ENCODE assay signal across 17 cellular contexts in the genomic region with DNA sequence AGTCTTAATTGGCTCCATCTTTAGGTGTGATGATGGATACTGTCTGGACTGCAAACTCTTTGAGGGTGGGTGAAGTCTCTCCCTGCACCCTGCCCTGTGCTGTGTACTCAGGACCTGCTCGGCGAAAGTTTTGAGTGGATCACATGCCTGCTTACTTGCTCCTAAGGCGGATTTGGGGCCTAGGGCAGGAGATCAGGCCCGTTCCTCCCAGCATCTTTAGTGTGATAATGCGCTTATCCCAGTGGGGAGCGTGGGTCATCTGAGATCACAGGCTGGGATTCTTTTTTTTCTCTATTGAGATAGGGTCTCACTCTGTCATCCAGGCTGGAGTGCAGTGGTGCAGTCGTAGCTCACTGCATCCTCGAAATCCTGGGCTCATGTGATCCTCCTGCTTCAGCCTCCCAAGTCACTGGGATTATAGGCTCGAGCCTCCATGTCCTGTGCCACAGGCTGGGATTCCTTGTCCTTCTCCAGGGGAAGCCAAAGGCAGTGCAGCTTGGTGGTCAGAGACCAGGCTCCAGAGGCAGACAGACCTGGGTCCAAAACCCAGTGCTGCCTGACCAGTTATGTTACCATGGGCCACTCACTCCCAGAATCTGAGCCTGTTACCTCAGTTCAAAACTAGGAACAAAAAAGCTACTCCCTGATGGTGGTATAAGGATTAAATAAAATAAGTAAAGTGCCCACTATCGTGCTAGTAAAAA. TPM values are rescaled to one million over a fixed set of nuclear protein-coding genes. Genes with fewer than 3 reads are reported as not detected.
DNase-seq lines count a peak whose midpoint lies in the region; ATAC-seq and TF ChIP-seq lines count a peak whose summit lies in the region.
"Had no signal": no experiment of that assay in that cellular context is flagged by ENCODE, and none has a peak within 500 bp of the region (broad histone marks: within the 10 kb centered on the region; RNA-seq: fewer than 3 reads in every experiment).

No MANE protein-coding gene starts in this region.

- H3K9me3 Mint-ChIP-seq in natural killer cell treated with Interleukin-12 subunit alpha and Interleukin-12 subunit beta and Interleukin-15 and Interleukin-18, amount 100 ng/mL, for 72 hours, result no peaks in the 10 kb centered on the region
- no peaks in the 10 kb centered on the region for H3K9me3 Mint-ChIP-seq in natural killer cell
- no peaks in the 10 kb centered on the region for H3K9me3 Mint-ChIP-seq in effector memory CD8-positive, alpha-beta T cell

- no peak overlapping the region for H2BK120ac ChIP-seq in mesenchymal stem cell (ENCODE audit: low read depth, low read length)

- intact Hi-C loops in natural killer cell (cut with micrococcal nuclease) (no loop called here), aorta (cut with DNase I) (no loop called here)

- no peak overlapping the region for H3K18ac ChIP-seq in mesenchymal stem cell (ENCODE audit: low read depth in 1 of 2, low read length in 2 of 2)

- H3K27ac ChIP-seq in coronary artery, result no peak overlapping the region
- H3K27ac ChIP-seq in mesenchymal stem cell (ENCODE audit: low read length, poor library complexity, severe bottlenecking), result no peak overlapping the region
- H3K27ac ChIP-seq in aorta (ENCODE audit: low read depth in 1 of 2, low read length in 2 of 2), result no peak overlapping the region
- H3K27ac ChIP-seq: A549, C4-2B had no signal

- H2AK5ac ChIP-seq in mesenchymal stem cell (ENCODE audit: low read length, severe bottlenecking), result no peak overlapping the region

- no peak overlapping the region for H3K4ac ChIP-seq in mesenchymal stem cell (ENCODE audit: low read depth in 1 of 2, low read length in 2 of 2)

- H2BK15ac ChIP-seq in mesenchymal stem cell (ENCODE audit: low read depth, poor library complexity, severe bottlenecking), result no peak overlapping the region

- no peak overlapping the region for H4K8ac ChIP-seq in mesenchymal stem cell (ENCODE audit: low read length)

- no peak overlapping the region for H3K23ac ChIP-seq in mesenchymal stem cell (ENCODE audit: low read length in 2 of 2)

- H3K4me1 ChIP-seq in mesenchymal stem cell (ENCODE audit: control insufficient read depth, insufficient read depth, low read depth, low read length) (peaks cover 8% of the 10 kb centered on the region), aorta (ENCODE audit: control insufficient read depth in 1 of 2, insufficient read depth in 2 of 2, low read length in 2 of 2) (peaks cover 3 to 12% of the 10 kb centered on the region in 2 donors)
- H3K4me1 ChIP-seq: A549 had no signal

- no peak for TF ChIP-seq POLR2A in erythroblast (IDR thresholded peaks at IDR 0.05; ENCODE audit: low read length)

- no peak overlapping the region for H3K9ac ChIP-seq in mesenchymal stem cell (ENCODE audit: low read length)

- peaks cover 0 to 10% of the 10 kb centered on the region in 2 experiments for H3K36me3 ChIP-seq in mesenchymal stem cell (ENCODE audit: control insufficient read depth in 1 of 2, insufficient read depth in 2 of 2, low read depth in 1 of 2, low read length in 2 of 2)
- H3K36me3 ChIP-seq in aorta (ENCODE audit: control insufficient read depth in 1 of 2, insufficient read depth in 2 of 2, low read length in 1 of 2), result no peaks in the 10 kb centered on the region

- TF ChIP-seq CTCF in natural killer cell (IDR thresholded peaks at IDR 0.05), result no peak
- TF ChIP-seq CTCF in coronary artery (IDR thresholded peaks at IDR 0.05), result no peak

- H4K91ac ChIP-seq in mesenchymal stem cell (ENCODE audit: low read length), result peak overlapping the region; percentile 7

- H2BK12ac ChIP-seq in mesenchymal stem cell (ENCODE audit: low read length in 2 of 2), result no peak overlapping the region

- no peaks in the 10 kb centered on the region for H3K4me1 Mint-ChIP-seq in natural killer cell treated with Interleukin-12 subunit alpha and Interleukin-12 subunit beta and Interleukin-15 and Interleukin-18, amount 100 ng/mL, for 72 hours (ENCODE audit: low read depth in 2 of 2)
- peaks cover 0 to 8% of the 10 kb centered on the region in 2 donors for H3K4me1 Mint-ChIP-seq in natural killer cell
- peaks cover 0 to 2% of the 10 kb centered on the region in 2 donors for H3K4me1 Mint-ChIP-seq in effector memory CD8-positive, alpha-beta T cell (ENCODE audit: low read depth in 2 of 2)

- H2BK5ac ChIP-seq in mesenchymal stem cell (ENCODE audit: low read depth, low read length, poor library complexity, severe bottlenecking), result no peak overlapping the region

- H3K9me3 ChIP-seq in mesenchymal stem cell (ENCODE audit: control insufficient read depth, low read length) (no peaks in the 10 kb centered on the region), aorta (ENCODE audit: control insufficient read depth, low read length) (no peaks in the 10 kb centered on the region)
- H3K9me3 ChIP-seq: A549 had no signal

- no peak overlapping the region for H3K4me2 ChIP-seq in mesenchymal stem cell (ENCODE audit: low read length, poor library complexity, severe bottlenecking)
- H3K4me2 ChIP-seq: A549 had no signal

- no peaks in the 10 kb centered on the region for H3K36me3 Mint-ChIP-seq in natural killer cell treated with Interleukin-12 subunit alpha and Interleukin-12 subunit beta and Interleukin-15 and Interleukin-18, amount 100 ng/mL, for 72 hours
- H3K36me3 Mint-ChIP-seq in natural killer cell, result no peaks in the 10 kb centered on the region
- peaks cover 2% of the 10 kb centered on the region for H3K36me3 Mint-ChIP-seq in effector memory CD8-positive, alpha-beta T cell (ENCODE audit: insufficient read depth)

- no peaks in the 10 kb centered on the region for H3K27me3 Mint-ChIP-seq in natural killer cell treated with Interleukin-12 subunit alpha and Interleukin-12 subunit beta and Interleukin-15 and Interleukin-18, amount 100 ng/mL, for 72 hours
- H3K27me3 Mint-ChIP-seq in natural killer cell (ENCODE audit: low read depth in 2 of 2), result no peaks in the 10 kb centered on the region
- peaks cover 0 to 6% of the 10 kb centered on the region in 2 donors for H3K27me3 Mint-ChIP-seq in effector memory CD8-positive, alpha-beta T cell

- ATAC-seq in natural killer cell treated with Interleukin-12 subunit alpha and Interleukin-12 subunit beta and Interleukin-15 and Interleukin-18, amount 100 ng/mL, for 72 hours, result peak; percentile 29 to 32
- ATAC-seq in natural killer cell, result no peak
- ATAC-seq in aorta (ENCODE audit: low FRiP score), result peak; percentile 35
- ATAC-seq in effector memory CD8-positive, alpha-beta T cell (replicated peaks), result no peak
- ATAC-seq: HCT116 had no signal

- H3K27me3 ChIP-seq in mesenchymal stem cell (ENCODE audit: control insufficient read depth in 1 of 2, insufficient read depth in 1 of 2, low read length in 2 of 2) (no peaks in the 10 kb centered on the region), aorta (ENCODE audit: control insufficient read depth in 1 of 2, insufficient read depth in 2 of 2, low read length in 1 of 2) (no peaks in the 10 kb centered on the region)

- H3K79me1 ChIP-seq in mesenchymal stem cell (replicated peaks; ENCODE audit: low read length, poor library complexity, severe bottlenecking), result peaks cover 36% of the 10 kb centered on the region

- no peak overlapping the region for H3K14ac ChIP-seq in mesenchymal stem cell (ENCODE audit: low read length in 2 of 2)

- H3K27ac Mint-ChIP-seq in natural killer cell treated with Interleukin-12 subunit alpha and Interleukin-12 subunit beta and Interleukin-15 and Interleukin-18, amount 100 ng/mL, for 72 hours, result no peak overlapping the region
- no peak overlapping the region for H3K27ac Mint-ChIP-seq in natural killer cell
- H3K27ac Mint-ChIP-seq in effector memory CD8-positive, alpha-beta T cell, result no peak overlapping the region

- H2AFZ ChIP-seq in mesenchymal stem cell (ENCODE audit: low read depth, low read length), result no peak overlapping the region

- no peak overlapping the region for H3K4me3 Mint-ChIP-seq in natural killer cell treated with Interleukin-12 subunit alpha and Interleukin-12 subunit beta and Interleukin-15 and Interleukin-18, amount 100 ng/mL, for 72 hours
- H3K4me3 Mint-ChIP-seq in natural killer cell, result no peak overlapping the region
- H3K4me3 Mint-ChIP-seq in effector memory CD8-positive, alpha-beta T cell, result no peak overlapping the region

- WGBS in mesenchymal stem cell, result 94% methylated on average over 10 of the region's 10 CpGs
- WGBS in aorta, 2 donors, result 95 to 96% methylated on average over 10 of the region's 10 CpGs

- H3K4me3 ChIP-seq in coronary artery, result no peak overlapping the region
- no peak overlapping the region for H3K4me3 ChIP-seq in mesenchymal stem cell (ENCODE audit: insufficient read depth in 1 of 2, low read depth in 1 of 2, low read length in 2 of 2)
- H3K4me3 ChIP-seq in aorta (ENCODE audit: low read length in 2 of 2), result no peak overlapping the region
- H3K4me3 ChIP-seq: A549 had no signal

- DNase-seq in natural killer cell treated with Interleukin-12 subunit alpha and Interleukin-12 subunit beta and Interleukin-15 and Interleukin-18, amount 100 ng/mL, for 72 hours (ENCODE audit: low spot score), result no peak
- no peak for DNase-seq in natural killer cell
- DNase-seq in coronary artery (ENCODE audit: low spot score), result peak; percentile 58
- no peak for DNase-seq in mesenchymal stem cell
- DNase-seq in aorta, result no peak
- DNase-seq in erythroblast (lab: John Stamatoyannopoulos, UW), result no peak
- DNase-seq in inferior parietal cortex (ENCODE audit: extremely low spot score), result no peak
- DNase-seq in effector memory CD8-positive, alpha-beta T cell, result no peak
- DNase-seq: GOT3, MM.1S, NCI-H1092 treated with DMSO at 0.1 percent for 48 hours, NCI-H2081, Right ventricle myocardium superior had no signal

RNA-seq across cellular contexts. Expression of a gene that starts 59.7 kb away (rescaled TPM):
- 1 to 10 TPM in 1 of 2 donors, under 1 TPM in 1; 0.33 to 1.4 TPM for total RNA-seq in natural killer cell treated with Interleukin-12 subunit alpha and Interleukin-12 subunit beta and Interleukin-15 and Interleukin-18, amount 100 ng/mL, for 72 hours
- total RNA-seq in natural killer cell (10 to 100 TPM in 2 of 3 donors, 1 to 10 TPM in 1; 9.2 to 10.7 (median 10.0) TPM), aorta (10 to 100 TPM; 15.4 to 17.3 TPM)
- polyA plus RNA-seq in mesenchymal stem cell (2013, experiment 1 of 2), result 19.0 TPM
- 18.9 TPM for polyA plus RNA-seq in mesenchymal stem cell (2013, experiment 2 of 2)
- polyA plus RNA-seq in aorta, result 1 to 10 TPM; 4.9 to 7.5 TPM
- total RNA-seq: OCI-LY7 had no signal

Comparison
In these comparisons a context has a peak if more than half of its experiments do, and no peak if none do; other contexts are left out.
1. ATAC-seq: peak in natural killer cell treated with Interleukin-12 subunit alpha and Interleukin-12 subunit beta and Interleukin-15 and Interleukin-18, amount 100 ng/mL, for 72 hours (2 of 2) and aorta (single experiment); none in natural killer cell (0 of 3) and effector memory CD8-positive, alpha-beta T cell (single experiment).
2. RNA of a gene that starts 59.7 kb away (total RNA-seq): 15.4 to 17.3 TPM in aorta and 9.2 to 10.7 TPM in natural killer cell; 0.33 to 1.4 TPM in natural killer cell treated with Interleukin-12 subunit alpha and Interleukin-12 subunit beta and Interleukin-15 and Interleukin-18, amount 100 ng/mL, for 72 hours; every median in the first group is over 4 times any median in the second.